8 cellular contexts compared by ENCODE assay signal in the genomic region with DNA sequence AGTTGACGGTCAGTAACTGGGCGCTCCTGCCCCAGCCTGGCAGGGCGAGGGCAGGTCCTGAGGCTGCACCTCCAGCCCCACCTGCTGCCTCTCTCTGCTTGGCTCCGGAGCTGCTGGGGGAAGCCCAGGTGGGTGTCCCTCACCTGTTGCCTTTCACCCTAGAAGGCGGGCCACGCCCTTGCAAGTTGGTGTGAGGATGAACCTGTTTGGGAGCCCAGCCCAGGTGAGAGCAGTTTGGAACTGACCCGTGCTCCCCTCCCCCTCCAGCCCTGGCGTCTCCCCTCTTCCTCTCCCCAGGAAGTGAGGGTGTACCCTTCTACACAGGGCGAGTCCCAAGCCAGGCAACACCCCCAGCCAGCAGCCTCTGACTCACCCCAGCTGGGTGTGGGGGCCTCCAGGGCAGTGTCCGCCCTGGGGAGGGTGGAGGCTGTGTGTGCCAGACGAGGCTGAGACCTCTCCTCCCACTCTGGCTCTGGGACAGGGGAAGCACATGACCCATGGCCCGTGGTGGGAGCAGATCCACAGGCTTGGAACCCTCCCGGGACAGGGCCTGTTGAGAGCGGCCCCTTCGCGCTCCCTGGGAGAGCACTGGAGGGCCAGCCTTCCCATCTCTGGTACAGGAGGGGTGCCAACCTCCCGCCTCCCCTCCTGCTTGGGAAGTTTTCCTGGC. TPM values are rescaled to one million over a fixed set of nuclear protein-coding genes. Genes with fewer than 3 reads are reported as not detected.
DNase-seq lines count a peak whose midpoint lies in the region; ATAC-seq and TF ChIP-seq lines count a peak whose summit lies in the region.

No MANE protein-coding gene starts in this region.

- H3K36me3 ChIP-seq in BE2C = peaks cover 37% of the 10 kb centered on the region
- peaks cover 11% of the 10 kb centered on the region; the same call in 1 of the 2 replicates for H3K36me3 ChIP-seq in PC-3 (ENCODE audit: low read depth, low read length)
- peaks cover 0 to 35% of the 10 kb centered on the region in 2 donors for H3K36me3 ChIP-seq in duodenal mucosa (ENCODE audit: control insufficient read depth in 1 of 2, insufficient read depth in 2 of 2, low read length in 2 of 2)
- peaks cover 89% of the 10 kb centered on the region for H3K36me3 ChIP-seq in mesodermal cell (ENCODE audit: control insufficient read depth, insufficient read depth, low read length)

- peaks cover 55% of the 10 kb centered on the region for H3K79me2 ChIP-seq in PC-3 (ENCODE audit: low read length)

- intact Hi-C loops in PC-3 (cut with micrococcal nuclease) = loop anchor here (2.0 kb wide), 1 partner anchor 40 kb away; no protein-coding TSS in a partner anchor

- H3K9me2 ChIP-seq in PC-3 (replicated peaks; ENCODE audit: low read length) = no peaks in the 10 kb centered on the region

- H2AFZ ChIP-seq in PC-3 (ENCODE audit: low read length) = peak overlapping the region; percentile 63; the same call in 1 of the 2 replicates

- H3K9me3 ChIP-seq in BE2C (no peaks in the 10 kb centered on the region), PC-3 (ENCODE audit: low read length) (no peaks in the 10 kb centered on the region), duodenal mucosa (ENCODE audit: control insufficient read depth in 1 of 2, low read length in 2 of 2) (no peaks in the 10 kb centered on the region), mesodermal cell (ENCODE audit: control insufficient read depth, low read length) (no peaks in the 10 kb centered on the region)

- H3K9ac ChIP-seq in PC-3 (ENCODE audit: low read length) = peak overlapping the region; percentile 66
- peak overlapping the region; percentile 25 to 56 for H3K9ac ChIP-seq in duodenal mucosa (ENCODE audit: low read depth in 1 of 2, low read length in 2 of 2)

- H3K27me3 ChIP-seq in BE2C = no peaks in the 10 kb centered on the region
- H3K27me3 ChIP-seq in PC-3 (ENCODE audit: low read length) = no peaks in the 10 kb centered on the region
- no peaks in the 10 kb centered on the region for H3K27me3 ChIP-seq in duodenal mucosa (ENCODE audit: control insufficient read depth in 1 of 2, insufficient read depth in 2 of 2, low read length in 2 of 2)

- WGBS in mesodermal cell (ENCODE audit: insufficient coverage in 2 of 2), 2 experiments = 90 to 92% methylated on average over 7 to 13 of the region's 17 CpGs

- H3K27ac ChIP-seq in PC-3 (ENCODE audit: low read length) (peak overlapping the region; percentile 76), duodenal mucosa (ENCODE audit: low read depth, low read length) (peak overlapping the region; percentile 75), mesodermal cell (ENCODE audit: low read depth, low read length, severe bottlenecking) (peak overlapping the region; percentile 53)

- DNase-seq in BE2C (peak; percentile 35), PC-3 (peak; percentile 89), ureter (ENCODE audit: low spot score) (peak; percentile 92), OCI-M2 (lab: John Stamatoyannopoulos, UW; ENCODE audit: unreplicated experiment) (no peak)

- peak overlapping the region; percentile 49 for H3K4me2 ChIP-seq in PC-3 (ENCODE audit: low read length)

- no peak overlapping the region for H3K4me3 ChIP-seq in BE2C (ENCODE audit: low read depth, low read length)
- H3K4me3 ChIP-seq in PC-3 (ENCODE audit: low read length) = peak overlapping the region; percentile 31; the same call in 1 of the 2 replicates
- peak overlapping the region; percentile 28 to 49 for H3K4me3 ChIP-seq in duodenal mucosa (ENCODE audit: low read depth in 1 of 2, low read length in 2 of 2)
- no peak overlapping the region for H3K4me3 ChIP-seq in mesodermal cell (ENCODE audit: extremely low read depth, insufficient read depth, low read length, poor library complexity, severe bottlenecking)

- no TSS peak for BruUV-seq in PC-3 (replicated peaks; lab: Mats Ljungman, UMichigan)

- no peaks in the 10 kb centered on the region for H4K20me1 ChIP-seq in PC-3 (ENCODE audit: low read length)

- H3K4me1 ChIP-seq in BE2C (no peaks in the 10 kb centered on the region), PC-3 (ENCODE audit: insufficient read depth, low read length) (peaks cover 29% of the 10 kb centered on the region), duodenal mucosa (ENCODE audit: control insufficient read depth in 1 of 2, insufficient read depth in 2 of 2, low read length in 2 of 2) (peaks cover 17 to 23% of the 10 kb centered on the region in 2 donors), mesodermal cell (ENCODE audit: control insufficient read depth, insufficient read depth, low read length, poor library complexity, severe bottlenecking) (peaks cover 22% of the 10 kb centered on the region)

- ATAC-seq in PC-3 = peak; percentile 91
- no peak for ATAC-seq in GM21825 (IDR thresholded peaks at IDR 0.05; ENCODE audit: unreplicated experiment)
- no peak for ATAC-seq in GM18519 (IDR thresholded peaks at IDR 0.05; ENCODE audit: low FRiP score, unreplicated experiment)

- H3F3A ChIP-seq in PC-3 (ENCODE audit: low read length, unreplicated experiment) = no peaks in the 10 kb centered on the region

- no peak for TF ChIP-seq CTCF in BE2C (IDR thresholded peaks at IDR 0.05; ENCODE audit: low read depth, low read length)
- no peak for TF ChIP-seq CTCF in PC-3 (conservative IDR thresholded peaks at IDR 0.05; ENCODE audit: low read depth, low read length)

- POLR2A ChIA-PET in PC-3 (lab: Charles Lee; ENCODE audit: unreplicated experiment) = no interaction called here

- CTCF ChIA-PET in PC-3 (lab: Charles Lee) = interaction anchor here (0.6 kb wide), 1 partner anchor 24 kb away, joined by 7 read pairs; no protein-coding TSS in a partner anchor

RNA-seq across cellular contexts. Expression of a gene that starts 10.4 kb away (rescaled TPM):
- 66.4 TPM for polyA plus RNA-seq in BE2C (2012; ENCODE audit: insufficient read depth, insufficient read length, low read depth)
- total RNA-seq in PC-3 (2014; rRNA removed) (58.9 and 65.5 TPM in 2 replicates), ureter (37.1 TPM)
- polyA plus RNA-seq in mesodermal cell (2013, experiment 1 of 2) = 65.4 TPM
- polyA plus RNA-seq in mesodermal cell (2013, experiment 2 of 2) = 51.7 TPM

RNA-seq across cellular contexts. Expression of a gene that starts 10.6 kb away (rescaled TPM):
- 9.9 TPM for polyA plus RNA-seq in BE2C (2012; ENCODE audit: insufficient read depth, insufficient read length, low read depth)
- total RNA-seq in PC-3 (2014; rRNA removed) (7.4 and 12.9 TPM in 2 replicates), ureter (13.0 TPM)
- 22.5 TPM for polyA plus RNA-seq in mesodermal cell (2013, experiment 1 of 2)
- 15.8 TPM for polyA plus RNA-seq in mesodermal cell (2013, experiment 2 of 2)

RNA-seq across cellular contexts. Expression of a gene that starts 28.4 kb away (rescaled TPM):
- 1.5 TPM for polyA plus RNA-seq in BE2C (2012; ENCODE audit: insufficient read depth, insufficient read length, low read depth)
- total RNA-seq in PC-3 (2014; rRNA removed) (1.6 TPM in 1 of 2 replicates, not detected in the other), ureter (26.6 TPM)
- polyA plus RNA-seq in mesodermal cell (2013, experiment 1 of 2) = 20.5 TPM
- 14.5 TPM for polyA plus RNA-seq in mesodermal cell (2013, experiment 2 of 2)

RNA-seq across cellular contexts. Expression of a gene that starts 55.0 kb away (rescaled TPM):
- 48.8 TPM for polyA plus RNA-seq in BE2C (2012; ENCODE audit: insufficient read depth, insufficient read length, low read depth)
- total RNA-seq in PC-3 (2014; rRNA removed) (17.9 and 23.7 TPM in 2 replicates), ureter (14.2 TPM)
- polyA plus RNA-seq in mesodermal cell (2013, experiment 1 of 2) = 12.9 TPM
- polyA plus RNA-seq in mesodermal cell (2013, experiment 2 of 2) = 12.3 TPM

RNA-seq across cellular contexts. Expression of a gene that starts 55.1 kb away (rescaled TPM):
- 42.1 TPM for polyA plus RNA-seq in BE2C (2012; ENCODE audit: insufficient read depth, insufficient read length, low read depth)
- total RNA-seq in PC-3 (2014; rRNA removed) (48.0 and 52.0 TPM in 2 replicates), ureter (52.1 TPM)
- 46.3 TPM for polyA plus RNA-seq in mesodermal cell (2013, experiment 1 of 2)
- 41.6 TPM for polyA plus RNA-seq in mesodermal cell (2013, experiment 2 of 2)

Comparison
In these comparisons a context has a peak if more than half of its experiments do, and no peak if none do; other contexts are left out.
1. H3K4me3 ChIP-seq: peak in PC-3 (single experiment) and duodenal mucosa (2 of 2); none in BE2C (single experiment) and mesodermal cell (single experiment).
2. RNA of a gene that starts 28.4 kb away (total RNA-seq): 26.6 TPM in ureter (single experiment); 1.6 TPM in PC-3; every median in the first group is over 10 times any median in the second.
3. Peak in every context shown above with its lines, with median percentiles within 50 percentile points of each other: H3K27ac ChIP-seq.